ENCODE assay signal across 15 cellular contexts in genomic region chr5:109863752-109864151, GRCh38.
DNase-seq lines count a peak whose midpoint lies in the region; ATAC-seq lines count a peak whose summit lies in the region.
"Had no signal": no experiment of that assay in that cellular context is flagged by ENCODE, and none has a peak within 500 bp of the region (broad histone marks: within the 10 kb centered on the region; RNA-seq: fewer than 3 reads in every experiment).

No MANE protein-coding gene starts in this region.

- WGBS in mesodermal cell (ENCODE audit: insufficient coverage in 2 of 2), 2 experiments = 80% methylated on average over 1 of the region's 1 CpG; no CpG with 5 or more reads in 1 of the 2 experiments
- WGBS in right cardiac atrium = 44% methylated on average over 1 of the region's 1 CpG

- H3K36me3 ChIP-seq in mesodermal cell (ENCODE audit: control insufficient read depth, insufficient read depth, low read length) (peaks cover 63% of the 10 kb centered on the region), MG63 (peaks cover 30% of the 10 kb centered on the region)

- intact Hi-C loops in right cardiac atrium (cut with DNase I) = no loop called here

- H3K27me3 ChIP-seq in right cardiac atrium (ENCODE audit: control insufficient read depth, insufficient read depth) (no peaks in the 10 kb centered on the region), MG63 (no peaks in the 10 kb centered on the region)
- H3K27me3 ChIP-seq: gastroesophageal sphincter had no signal

- no peaks in the 10 kb centered on the region for H3K27me3 Mint-ChIP-seq in activated naive CD8-positive, alpha-beta T cell treated with anti-CD3 and anti-CD28 coated beads for 36 hours
- H3K27me3 Mint-ChIP-seq: natural killer cell treated with Interleukin-12 subunit alpha and Interleukin-12 subunit beta and Interleukin-15 and Interleukin-18, amount 100 ng/mL, for 72 hours; type B pancreatic cell had no signal

- peaks cover 47% of the 10 kb centered on the region for H3K4me1 ChIP-seq in mesodermal cell (ENCODE audit: control insufficient read depth, insufficient read depth, low read length, poor library complexity, severe bottlenecking)
- no peaks in the 10 kb centered on the region for H3K4me1 ChIP-seq in right cardiac atrium (ENCODE audit: control insufficient read depth, insufficient read depth, low read length)

- no peak overlapping the region for H3K4me3 ChIP-seq in mesodermal cell (ENCODE audit: extremely low read depth, insufficient read depth, low read length, poor library complexity, severe bottlenecking)
- H3K4me3 ChIP-seq in right cardiac atrium (ENCODE audit: low read length) = no peak overlapping the region
- no peak overlapping the region for H3K4me3 ChIP-seq in MG63
- H3K4me3 ChIP-seq: gastroesophageal sphincter had no signal

- H3K9me3 Mint-ChIP-seq in activated naive CD8-positive, alpha-beta T cell treated with anti-CD3 and anti-CD28 coated beads for 36 hours = no peaks in the 10 kb centered on the region
- H3K9me3 Mint-ChIP-seq: natural killer cell treated with Interleukin-12 subunit alpha and Interleukin-12 subunit beta and Interleukin-15 and Interleukin-18, amount 100 ng/mL, for 72 hours; type B pancreatic cell had no signal

- ATAC-seq in GM18870 (IDR thresholded peaks at IDR 0.05; ENCODE audit: unreplicated experiment) (peak; percentile 62), HG02870 (IDR thresholded peaks at IDR 0.05; ENCODE audit: unreplicated experiment) (peak; percentile 72), right cardiac atrium (no peak), HG02571 (IDR thresholded peaks at IDR 0.05; ENCODE audit: unreplicated experiment) (no peak)
- ATAC-seq: gastroesophageal sphincter had no signal

- no peak overlapping the region for H3K4me3 Mint-ChIP-seq in activated naive CD8-positive, alpha-beta T cell treated with anti-CD3 and anti-CD28 coated beads for 36 hours
- H3K4me3 Mint-ChIP-seq: natural killer cell treated with Interleukin-12 subunit alpha and Interleukin-12 subunit beta and Interleukin-15 and Interleukin-18, amount 100 ng/mL, for 72 hours; type B pancreatic cell had no signal

- no peak for DNase-seq in activated naive CD8-positive, alpha-beta T cell treated with anti-CD3 and anti-CD28 coated beads for 36 hours
- DNase-seq in right cardiac atrium = no peak
- no peak for DNase-seq in Kasumi-1 (lab: John Stamatoyannopoulos, UW)
- no peak for DNase-seq in MG63
- DNase-seq: activated CD4-positive, alpha-beta T cell treated with anti-CD3 and anti-CD28 coated beads for 48 hours; KBM-7; kidney; NCI-H2081 treated with DMSO at 0.1 percent for 48 hours had no signal

- H3K27ac ChIP-seq in mesodermal cell (ENCODE audit: low read depth, low read length, severe bottlenecking) (peak overlapping the region; percentile 46), right cardiac atrium (ENCODE audit: low read length) (no peak overlapping the region)
- H3K27ac ChIP-seq: gastroesophageal sphincter had no signal

- H3K36me3 Mint-ChIP-seq in activated naive CD8-positive, alpha-beta T cell treated with anti-CD3 and anti-CD28 coated beads for 36 hours = peaks cover 67% of the 10 kb centered on the region

- no peaks in the 10 kb centered on the region for H3K9me3 ChIP-seq in mesodermal cell (ENCODE audit: control insufficient read depth, low read length)
- H3K9me3 ChIP-seq in right cardiac atrium (ENCODE audit: control insufficient read depth, low read length) = no peaks in the 10 kb centered on the region
- no peaks in the 10 kb centered on the region for H3K9me3 ChIP-seq in MG63
- H3K9me3 ChIP-seq: gastroesophageal sphincter had no signal

- peaks cover 43% of the 10 kb centered on the region for H3K4me1 Mint-ChIP-seq in activated naive CD8-positive, alpha-beta T cell treated with anti-CD3 and anti-CD28 coated beads for 36 hours

- peak overlapping the region; percentile 38 for H3K27ac Mint-ChIP-seq in activated naive CD8-positive, alpha-beta T cell treated with anti-CD3 and anti-CD28 coated beads for 36 hours
- H3K27ac Mint-ChIP-seq: type B pancreatic cell had no signal

Comparison
In these comparisons a context has a peak if more than half of its experiments do, and no peak if none do; other contexts are left out.
1. ATAC-seq: peak in GM18870 (single experiment) and HG02870 (single experiment); none in right cardiac atrium (0 of 2) and HG02571 (single experiment).